1 cellular context compared by ENCODE assay signal in genomic region chr4:4320951-4321714, GRCh38.
TF ChIP-seq lines count a peak whose summit lies in the region.

No MANE protein-coding gene starts in this region.

TF ChIP-seq in K562, 482 proteins besides CTCF, POLR2A, EP300 and RAD21 (continued from another document):
- no peak for TF ChIP-seq CTCFL (IDR thresholded peaks at IDR 0.05; ENCODE audit: borderline replicate concordance, insufficient read depth, low read depth, low read length, poor library complexity, severe bottlenecking)
- TF ChIP-seq ZNF740 (CRISPR knock-in tag; IDR thresholded peaks at IDR 0.05) = 0 out of 2 replicates have a peak, but pooled peaks have one; percentile 35
- TF ChIP-seq ZNF740 (tag; IDR thresholded peaks at IDR 0.05) = no peak
- TF ChIP-seq ATF3 (IDR thresholded peaks at IDR 0.05) = peak; percentile 49
- no peak for TF ChIP-seq ATF3 (CRISPR knock-in tag; conservative IDR thresholded peaks at IDR 0.05)
- TF ChIP-seq ATF1 (CRISPR knock-in tag; IDR thresholded peaks at IDR 0.05) = no peak
- TF ChIP-seq ATF1 (tag; IDR thresholded peaks at IDR 0.05) = peak; percentile 70
TF ChIP-seq in K562: peak in this region for 7.
